8 cellular contexts compared by ENCODE assay signal in genomic region chr17:74924250-74924948, GRCh38. TPM values are rescaled to one million over a fixed set of nuclear protein-coding genes. Genes with fewer than 3 reads are reported as not detected.
DNase-seq lines count a peak whose midpoint lies in the region; ATAC-seq and TF ChIP-seq lines count a peak whose summit lies in the region.

A gene with protein sequence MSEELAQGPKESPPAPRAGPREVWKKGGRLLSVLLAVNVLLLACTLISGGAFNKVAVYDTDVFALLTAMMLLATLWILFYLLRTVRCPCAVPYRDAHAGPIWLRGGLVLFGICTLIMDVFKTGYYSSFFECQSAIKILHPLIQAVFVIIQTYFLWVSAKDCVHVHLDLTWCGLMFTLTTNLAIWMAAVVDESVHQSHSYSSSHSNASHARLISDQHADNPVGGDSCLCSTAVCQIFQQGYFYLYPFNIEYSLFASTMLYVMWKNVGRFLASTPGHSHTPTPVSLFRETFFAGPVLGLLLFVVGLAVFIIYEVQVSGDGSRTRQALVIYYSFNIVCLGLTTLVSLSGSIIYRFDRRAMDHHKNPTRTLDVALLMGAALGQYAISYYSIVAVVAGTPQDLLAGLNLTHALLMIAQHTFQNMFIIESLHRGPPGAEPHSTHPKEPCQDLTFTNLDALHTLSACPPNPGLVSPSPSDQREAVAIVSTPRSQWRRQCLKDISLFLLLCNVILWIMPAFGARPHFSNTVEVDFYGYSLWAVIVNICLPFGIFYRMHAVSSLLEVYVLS (plus strand): TSS chr17:74924273. CDS start chr17:74924633, 360 bp downstream.

- peaks cover 37 to 73% (median 44%) of the 10 kb centered on the region in 5 donors for H3K27me3 Mint-ChIP-seq in naive thymus-derived CD4-positive, alpha-beta T cell

- no peak for TF ChIP-seq CTCF in MM.1S (IDR thresholded peaks at IDR 0.05; ENCODE audit: low read length)

- CTCF ChIA-PET in naive thymus-derived CD4-positive, alpha-beta T cell (lab: Charles Lee): interaction anchor here (0.5 to 2.5 kb wide), 7 partner anchors 9 to 278 kb away, joined by 3 to 11 read pairs (median 4); partner anchors contain the start of gene MRPL58

- H3K27ac Mint-ChIP-seq in naive thymus-derived CD4-positive, alpha-beta T cell: peak within 1 kb of the TSS in 1 of 9 donors; percentile 48

- H3K4me1 ChIP-seq in MM.1S (ENCODE audit: low read length): no peaks in the 10 kb centered on the region
- H3K4me1 ChIP-seq in effector memory CD4-positive, alpha-beta T cell (ENCODE audit: control insufficient read depth, insufficient read depth, low read length, poor library complexity, severe bottlenecking): peaks cover 22% of the 10 kb centered on the region
- peaks cover 3 to 12% of the 10 kb centered on the region in 2 donors for H3K4me1 ChIP-seq in naive thymus-derived CD4-positive, alpha-beta T cell (ENCODE audit: control insufficient read depth in 2 of 2, insufficient read depth in 2 of 2, low read length in 2 of 2)

- H3K36me3 Mint-ChIP-seq in naive thymus-derived CD4-positive, alpha-beta T cell: peaks cover 0 to 3% (median 0%) of the 10 kb centered on the region in 5 donors

- peak within 1 kb of the TSS; percentile 82; the same call in 1 of the 2 replicates for H3K4me2 ChIP-seq in MM.1S (ENCODE audit: low read depth, low read length)

- H3K79me2 ChIP-seq in MM.1S (ENCODE audit: low read length): no peaks in the 10 kb centered on the region

- peak within 1 kb of the TSS; percentile 35 to 76 (median 62) for H3K4me3 Mint-ChIP-seq in naive thymus-derived CD4-positive, alpha-beta T cell

- H3K4me3 ChIP-seq in MM.1S (ENCODE audit: low read length): peak within 1 kb of the TSS; percentile 37; the same call in 1 of the 2 replicates
- H3K4me3 ChIP-seq in effector memory CD4-positive, alpha-beta T cell (ENCODE audit: insufficient read depth, low read depth, low read length, poor library complexity, severe bottlenecking): peak within 1 kb of the TSS; percentile 37
- H3K4me3 ChIP-seq in naive thymus-derived CD4-positive, alpha-beta T cell (ENCODE audit: low read length): no peak within 1 kb of the TSS

- H3K27ac ChIP-seq in MM.1S (ENCODE audit: low read length): no peak within 1 kb of the TSS
- H3K27ac ChIP-seq in effector memory CD4-positive, alpha-beta T cell (ENCODE audit: insufficient read depth, low read length, poor library complexity, severe bottlenecking): no peak within 1 kb of the TSS
- no peak within 1 kb of the TSS for H3K27ac ChIP-seq in naive thymus-derived CD4-positive, alpha-beta T cell (ENCODE audit: low read depth, low read length)

- H3K9me3 ChIP-seq in MM.1S (replicated peaks; ENCODE audit: insufficient read depth, low read length): no peaks in the 10 kb centered on the region
- H3K9me3 ChIP-seq in effector memory CD4-positive, alpha-beta T cell (ENCODE audit: control insufficient read depth, low read length): no peaks in the 10 kb centered on the region
- H3K9me3 ChIP-seq in naive thymus-derived CD4-positive, alpha-beta T cell (ENCODE audit: control insufficient read depth in 2 of 3, low read length in 3 of 3): no peaks in the 10 kb centered on the region

- H2AFZ ChIP-seq in MM.1S (ENCODE audit: low read length): 0 out of 2 replicates have a peak within 1 kb of the TSS, but pooled peaks have one; percentile 63

- no peak within 1 kb of the TSS for H3K9ac ChIP-seq in MM.1S (ENCODE audit: low read length)

- peaks cover 95% of the 10 kb centered on the region for H3K27me3 ChIP-seq in MM.1S (replicated peaks; ENCODE audit: insufficient read depth, low read length)
- H3K27me3 ChIP-seq in effector memory CD4-positive, alpha-beta T cell (replicated peaks; ENCODE audit: control insufficient read depth, insufficient read depth, low read length, poor library complexity, severe bottlenecking): peaks cover 32% of the 10 kb centered on the region
- peaks cover 0 to 11% of the 10 kb centered on the region in 2 donors for H3K27me3 ChIP-seq in naive thymus-derived CD4-positive, alpha-beta T cell (ENCODE audit: control insufficient read depth in 2 of 2, insufficient read depth in 2 of 2, low read length in 2 of 2)

- POLR2A ChIA-PET in naive thymus-derived CD4-positive, alpha-beta T cell (lab: Charles Lee): no interaction called here

- H3F3A ChIP-seq in MM.1S (ENCODE audit: insufficient read depth, low read length): no peaks in the 10 kb centered on the region

- no peaks in the 10 kb centered on the region; the same call in 1 of the 2 replicates for H4K20me1 ChIP-seq in MM.1S (ENCODE audit: insufficient read depth, low read length)

- peaks cover 0 to 2% (median 0%) of the 10 kb centered on the region in 11 donors for H3K9me3 Mint-ChIP-seq in naive thymus-derived CD4-positive, alpha-beta T cell

- peaks cover 2 to 21% (median 6%) of the 10 kb centered on the region in 7 donors for H3K4me1 Mint-ChIP-seq in naive thymus-derived CD4-positive, alpha-beta T cell

- intact Hi-C loops in naive thymus-derived CD4-positive, alpha-beta T cell (cut with micrococcal nuclease): no loop called here

- peak; percentile 38 for ATAC-seq in naive thymus-derived CD4-positive, alpha-beta T cell
- ATAC-seq in HG03280 (IDR thresholded peaks at IDR 0.05; ENCODE audit: unreplicated experiment) (no peak), GM18873 (IDR thresholded peaks at IDR 0.05; ENCODE audit: low FRiP score, unreplicated experiment) (no peak)

- no peaks in the 10 kb centered on the region for H3K36me3 ChIP-seq in MM.1S (replicated peaks; ENCODE audit: insufficient read depth, low read length)
- H3K36me3 ChIP-seq in effector memory CD4-positive, alpha-beta T cell (ENCODE audit: control insufficient read depth, insufficient read depth, low read length): no peaks in the 10 kb centered on the region
- H3K36me3 ChIP-seq in naive thymus-derived CD4-positive, alpha-beta T cell (ENCODE audit: control insufficient read depth in 2 of 3, insufficient read depth in 3 of 3, low read length in 3 of 3): no peaks in the 10 kb centered on the region

- H3K9me2 ChIP-seq in MM.1S (replicated peaks; ENCODE audit: insufficient read depth, low read length): no peaks in the 10 kb centered on the region

- DNase-seq in CD1c-positive myeloid dendritic cell (ENCODE audit: extremely low spot score) (peak; percentile 82), MM.1S (no peak), NCI-H446 (lab: John Stamatoyannopoulos, UW) (no peak)
- no peak for DNase-seq in effector memory CD4-positive, alpha-beta T cell
- DNase-seq in naive thymus-derived CD4-positive, alpha-beta T cell: peak in 3 of 9 donors; percentile 18 to 20 (median 18)
- no peak for DNase-seq in NK-92 treated with Interleukin-12 subunit alpha and Interleukin-12 subunit beta, amount 100 ng/mL, for 24 hours (lab: John Stamatoyannopoulos, UW)

RNA-seq across cellular contexts. Expression of the gene that starts here (rescaled TPM):
- total RNA-seq in naive thymus-derived CD4-positive, alpha-beta T cell: not detected
- not detected for polyA plus RNA-seq in naive thymus-derived CD4-positive, alpha-beta T cell

Comparison
In these comparisons a context has a peak if more than half of its experiments do, and no peak if none do; other contexts are left out.
1. Peak in ATAC-seq in naive thymus-derived CD4-positive, alpha-beta T cell; RNA of the gene not detected or under 1 TPM.